Comparison of ENCODE assay signal across 1 cellular context in the genomic region with DNA sequence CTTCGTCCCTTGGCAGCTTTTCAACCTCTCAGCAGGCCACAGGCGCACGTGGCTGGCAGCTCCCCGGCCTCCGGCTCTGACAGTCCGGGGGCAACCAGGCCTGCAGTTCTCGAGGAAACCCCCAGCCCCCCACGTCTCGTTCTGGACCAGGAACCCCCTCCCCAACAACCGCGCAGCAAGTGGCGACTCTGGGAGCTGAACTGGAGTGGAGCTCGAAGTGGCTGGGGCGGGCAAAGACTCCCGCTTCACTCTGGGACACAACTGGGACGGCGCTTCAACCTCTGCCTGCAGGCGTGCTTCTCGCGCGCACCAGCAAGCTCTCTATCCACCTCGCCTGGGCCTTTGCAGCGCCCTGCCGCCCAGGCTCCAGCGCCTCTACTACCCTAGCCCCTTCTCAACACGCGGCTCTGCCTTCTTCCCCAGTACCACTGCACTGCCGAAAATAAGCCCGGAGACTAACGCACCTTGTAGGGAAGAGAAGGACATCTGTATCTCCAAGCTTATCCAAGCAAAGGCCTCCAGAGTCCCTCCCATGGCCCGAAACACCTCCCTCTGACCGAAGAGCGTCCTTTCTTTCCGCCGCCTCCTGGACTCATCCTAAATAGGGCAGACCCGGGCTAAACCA.
TF ChIP-seq lines count a peak whose summit lies in the region.

No MANE protein-coding gene starts in this region.

TF ChIP-seq in HepG2, 621 proteins besides CTCF, POLR2A, EP300 and RAD21:
- TF ChIP-seq ZNF772 (CRISPR knock-in tag; IDR thresholded peaks at IDR 0.05) = no peak
- TF ChIP-seq RELA (CRISPR knock-in tag; IDR thresholded peaks at IDR 0.05) = no peak
- TF ChIP-seq PRDM4 (CRISPR knock-in tag; IDR thresholded peaks at IDR 0.05; ENCODE audit: borderline replicate concordance) = no peak
- TF ChIP-seq, protein P1, sequence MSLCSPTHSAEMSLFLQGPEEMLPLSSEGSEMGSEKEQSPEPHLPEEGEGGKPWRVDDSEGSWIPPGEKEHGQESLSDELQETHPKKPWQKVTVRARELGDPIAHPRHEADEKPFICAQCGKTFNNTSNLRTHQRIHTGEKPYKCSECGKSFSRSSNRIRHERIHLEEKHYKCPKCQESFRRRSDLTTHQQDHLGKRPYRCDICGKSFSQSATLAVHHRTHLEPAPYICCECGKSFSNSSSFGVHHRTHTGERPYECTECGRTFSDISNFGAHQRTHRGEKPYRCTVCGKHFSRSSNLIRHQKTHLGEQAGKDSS (CRISPR knock-in tag; IDR thresholded peaks at IDR 0.05; ENCODE audit: borderline replicate concordance, low read depth) = no peak
- TF ChIP-seq SP140L (CRISPR knock-in tag; IDR thresholded peaks at IDR 0.05; ENCODE audit: borderline replicate concordance) = no peak
- 0 out of 2 replicates have a peak, but pooled peaks have one; percentile 0 for TF ChIP-seq ZNF280B (CRISPR knock-in tag; IDR thresholded peaks at IDR 0.05; ENCODE audit: borderline replicate concordance)
- TF ChIP-seq, protein P2, sequence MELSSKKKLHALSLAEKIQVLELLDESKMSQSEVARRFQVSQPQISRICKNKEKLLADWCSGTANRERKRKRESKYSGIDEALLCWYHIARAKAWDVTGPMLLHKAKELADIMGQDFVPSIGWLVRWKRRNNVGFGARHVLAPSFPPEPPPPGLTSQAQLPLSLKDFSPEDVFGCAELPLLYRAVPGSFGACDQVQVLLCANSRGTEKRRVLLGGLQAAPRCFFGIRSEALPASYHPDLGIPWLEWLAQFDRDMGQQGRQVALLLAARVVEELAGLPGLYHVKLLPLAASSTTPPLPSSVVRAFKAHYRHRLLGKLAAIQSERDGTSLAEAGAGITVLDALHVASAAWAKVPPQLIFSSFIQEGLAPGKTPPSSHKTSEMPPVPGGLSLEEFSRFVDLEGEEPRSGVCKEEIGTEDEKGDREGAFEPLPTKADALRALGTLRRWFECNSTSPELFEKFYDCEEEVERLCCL (CRISPR knock-in tag; IDR thresholded peaks at IDR 0.05; ENCODE audit: borderline replicate concordance) = no peak
TF ChIP-seq in HepG2: peak in this region for 1.
